ENCODE assay signal across 1 cellular context in genomic region chr11:84498016-84498415, GRCh38.
TF ChIP-seq lines count a peak whose summit lies in the region.

No MANE protein-coding gene starts in this region.

TF ChIP-seq in HepG2, 621 proteins besides CTCF, POLR2A, EP300 and RAD21 (continued from another document):
- TF ChIP-seq ZNF609 (CRISPR knock-in tag; IDR thresholded peaks at IDR 0.05; ENCODE audit: borderline replicate concordance): no peak
- TF ChIP-seq ZNF773 (CRISPR knock-in tag; IDR thresholded peaks at IDR 0.05; ENCODE audit: borderline replicate concordance): no peak
- TF ChIP-seq ARID5B (CRISPR knock-in tag; IDR thresholded peaks at IDR 0.05): no peak
- no peak for TF ChIP-seq ZNF251 (CRISPR knock-in tag; IDR thresholded peaks at IDR 0.05)
